In genomic region chr15:52005748-52006701, GRCh38 we compare ENCODE assay signal across 9 cellular contexts. TPM values are rescaled to one million over a fixed set of nuclear protein-coding genes. Genes with fewer than 3 reads are reported as not detected.
DNase-seq lines count a peak whose midpoint lies in the region; ATAC-seq lines count a peak whose summit lies in the region.
"Had no signal": no experiment of that assay in that cellular context is flagged by ENCODE, and none has a peak within 500 bp of the region (broad histone marks: within the 10 kb centered on the region; RNA-seq: fewer than 3 reads in every experiment).

No MANE protein-coding gene starts in this region.

- POLR2A ChIA-PET in activated CD4-positive, alpha-beta memory T cell treated with anti-CD3 and anti-CD28 coated beads for 36 hours (lab: Charles Lee), result interaction anchor here (1.0 to 3.3 kb wide), 6 partner anchors 14 to 554 kb away, joined by 3 to 32 read pairs (median 4); partner anchors contain the start of genes LEO1 and MAPK6

- ATAC-seq in HG02981 (IDR thresholded peaks at IDR 0.05; ENCODE audit: unreplicated experiment) (peak; percentile 62), naive B cell (ENCODE audit: low read depth in 2 of 2) (peak; percentile 32 to 61)

- peaks cover 63% of the 10 kb centered on the region for H3K4me1 Mint-ChIP-seq in activated CD4-positive, alpha-beta memory T cell treated with anti-CD3 and anti-CD28 coated beads for 36 hours (ENCODE audit: low read depth)
- peaks cover 14 to 17% (median 15%) of the 10 kb centered on the region in 3 donors for H3K4me1 Mint-ChIP-seq in naive B cell

- no peaks in the 10 kb centered on the region for H3K36me3 Mint-ChIP-seq in activated CD4-positive, alpha-beta memory T cell treated with anti-CD3 and anti-CD28 coated beads for 36 hours
- H3K36me3 Mint-ChIP-seq in naive B cell, result peaks cover 0 to 10% of the 10 kb centered on the region in 2 donors

- H3K27ac Mint-ChIP-seq in activated CD4-positive, alpha-beta memory T cell treated with anti-CD3 and anti-CD28 coated beads for 36 hours, result peak overlapping the region; percentile 69
- peak overlapping the region in 2 of 6 donors; percentile 42 to 71 for H3K27ac Mint-ChIP-seq in naive B cell

- CTCF ChIA-PET in activated CD4-positive, alpha-beta memory T cell treated with anti-CD3 and anti-CD28 coated beads for 36 hours (lab: Charles Lee), result interaction anchor here (1.5 to 2.6 kb wide), 2 partner anchors 13 to 34 kb away, joined by 7 to 18 read pairs; partner anchors contain the start of genes LEO1 and MAPK6

- no peak overlapping the region for H3K4me3 Mint-ChIP-seq in activated CD4-positive, alpha-beta memory T cell treated with anti-CD3 and anti-CD28 coated beads for 36 hours
- H3K4me3 Mint-ChIP-seq in naive B cell, result no peak overlapping the region

- no peaks in the 10 kb centered on the region for H3K27me3 Mint-ChIP-seq in activated CD4-positive, alpha-beta memory T cell treated with anti-CD3 and anti-CD28 coated beads for 36 hours
- H3K27me3 Mint-ChIP-seq in naive B cell, result peaks cover 0 to 8% (median 0%) of the 10 kb centered on the region in 3 donors

- intact Hi-C loops in activated CD4-positive, alpha-beta memory T cell treated with anti-CD3 and anti-CD28 coated beads for 36 hours (cut with micrococcal nuclease), result loop anchor here (1.0 kb wide), 2 partner anchors 15 to 24 kb away; no protein-coding TSS in a partner anchor

- peak; percentile 17 for DNase-seq in activated T-cell treated with anti-CD3 and anti-CD28 coated beads for 24 hours (ENCODE audit: low read depth)
- DNase-seq in activated T-cell treated with anti-CD3 and anti-CD28 coated beads for 4 hours, result no peak
- peak; percentile 60 for DNase-seq in activated CD4-positive, alpha-beta memory T cell treated with anti-CD3 and anti-CD28 coated beads for 36 hours
- no peak for DNase-seq in naive B cell
- DNase-seq in Ammon's horn (ENCODE audit: low spot score), result no peak
- DNase-seq in HuH-7.5 (ENCODE audit: low spot score), result no peak
- no peak for DNase-seq in occipital lobe (lab: John Stamatoyannopoulos, UW)
- DNase-seq: right lobe of liver had no signal

- no peaks in the 10 kb centered on the region for H3K9me3 Mint-ChIP-seq in activated CD4-positive, alpha-beta memory T cell treated with anti-CD3 and anti-CD28 coated beads for 36 hours
- peaks cover 0 to 7% (median 2%) of the 10 kb centered on the region in 7 donors for H3K9me3 Mint-ChIP-seq in naive B cell

RNA-seq across cellular contexts. Expression of gene MAPK6, which starts 13.0 kb away (rescaled TPM):
- total RNA-seq in activated CD4-positive, alpha-beta memory T cell treated with anti-CD3 and anti-CD28 coated beads for 36 hours, result 10 to 100 TPM; 39.9 to 40.8 TPM
- polyA plus RNA-seq in naive B cell (ENCODE audit: low read depth in 6 of 6), result 10 to 100 TPM in 1 of 6 donors, 1 to 10 TPM in 5; 4.2 to 13.6 (median 7.6) TPM
- total RNA-seq in occipital lobe, result 98.3 TPM

RNA-seq across cellular contexts. Expression of gene LEO1, which starts 34.4 kb away (rescaled TPM):
- 10 to 100 TPM; 27.3 to 28.3 TPM for total RNA-seq in activated CD4-positive, alpha-beta memory T cell treated with anti-CD3 and anti-CD28 coated beads for 36 hours
- polyA plus RNA-seq in naive B cell (ENCODE audit: low read depth in 6 of 6), result 10 to 100 TPM in 5 of 6 donors, 1 to 10 TPM in 1; 8.0 to 23.9 (median 13.8) TPM
- total RNA-seq in occipital lobe, result 42.1 TPM

Comparison
In these comparisons a context has a peak if more than half of its experiments do, and no peak if none do; other contexts are left out.
1. DNase-seq: peak in activated T-cell treated with anti-CD3 and anti-CD28 coated beads for 24 hours (single experiment) and activated CD4-positive, alpha-beta memory T cell treated with anti-CD3 and anti-CD28 coated beads for 36 hours (single experiment); none in activated T-cell treated with anti-CD3 and anti-CD28 coated beads for 4 hours (single experiment), naive B cell (single experiment), Ammon's horn (single experiment), HuH-7.5 (single experiment) and occipital lobe (single experiment).